21 cellular contexts compared by ENCODE assay signal in genomic region chr11:83659466-83659865, GRCh38.
"Had no signal": no experiment of that assay in that cellular context is flagged by ENCODE, and none has a peak within 500 bp of the region (broad histone marks: within the 10 kb centered on the region; RNA-seq: fewer than 3 reads in every experiment).

No MANE protein-coding gene starts in this region.

- H3K9me3 ChIP-seq: MG63, SJSA1 had no signal

- H3K27me3 ChIP-seq: MG63, SJSA1 had no signal

- H3K27ac ChIP-seq: SJSA1, SK-N-MC had no signal

- H3K4me3 ChIP-seq: MG63, SJSA1, SK-N-MC had no signal

- ATAC-seq: HepG2, Right ventricle myocardium inferior had no signal

- H3K36me3 ChIP-seq: MG63, SJSA1 had no signal

- DNase-seq: IMR-90, Karpas-422, KG1, MG63, NCI-H1092, NCI-H1105 treated with DMSO at 0.1 percent for 48 hours, NCI-H1417 treated with DMSO at 0.1 percent for 48 hours, NCI-H146, NCI-H1694 treated with DMSO at 0.1 percent for 48 hours, NCI-H1930, NCI-H2081, NCI-H2107, NCI-H2171 treated with DMSO at 0.1 percent for 48 hours, NCI-H345, NCI-H446 treated with DMSO at 0.1 percent for 48 hours, NCI-H510A treated with DMSO at 0.1 percent for 48 hours, SHP77 treated with DMSO at 0.1 percent for 48 hours had no signal

- H3K4me1 ChIP-seq: SJSA1 had no signal
